ENCODE assay signal across 13 cellular contexts in genomic region chr5:75847561-75848021, GRCh38.
DNase-seq lines count a peak whose midpoint lies in the region; ATAC-seq and TF ChIP-seq lines count a peak whose summit lies in the region.
"Had no signal": no experiment of that assay in that cellular context is flagged by ENCODE, and none has a peak within 500 bp of the region (broad histone marks: within the 10 kb centered on the region; RNA-seq: fewer than 3 reads in every experiment).

No MANE protein-coding gene starts in this region.

- 50 to 69% (median 55%) methylated on average over 1 of the region's 1 CpG for WGBS in psoas muscle, 3 donors

- H3K27ac ChIP-seq in psoas muscle, result no peak overlapping the region
- H3K27ac ChIP-seq: HL-60 had no signal

- H3K4me1 ChIP-seq in psoas muscle (no peaks in the 10 kb centered on the region), mucosa of descending colon (ENCODE audit: low read depth) (no peaks in the 10 kb centered on the region)

- TF ChIP-seq CTCF in psoas muscle (IDR thresholded peaks at IDR 0.05) (no peak), mucosa of descending colon (IDR thresholded peaks at IDR 0.05) (no peak)

- no peaks in the 10 kb centered on the region for H3K9me3 Mint-ChIP-seq in dendritic cell treated with granulocyte-macrophage colony-stimulating factor and Interleukin-4, amounts not matched to agents 40 ng/mL and 50 ng/mL, for 4 days
- H3K9me3 Mint-ChIP-seq in activated CD4-positive, alpha-beta T cell treated with anti-CD3 and anti-CD28 coated beads, Interleukin-2, amount 10 ng/mL, durations not matched to agents 7 days and 5 days, result no peaks in the 10 kb centered on the region
- H3K9me3 Mint-ChIP-seq: activated T-cell treated with anti-CD3 and anti-CD28 coated beads, Interleukin-2, amount 50 U/mL, for 72 hours; neural crest cell had no signal

- no peaks in the 10 kb centered on the region for H3K36me3 Mint-ChIP-seq in dendritic cell treated with granulocyte-macrophage colony-stimulating factor and Interleukin-4, amounts not matched to agents 40 ng/mL and 50 ng/mL, for 4 days (ENCODE audit: low read depth)
- no peaks in the 10 kb centered on the region for H3K36me3 Mint-ChIP-seq in activated CD4-positive, alpha-beta T cell treated with anti-CD3 and anti-CD28 coated beads, Interleukin-2, amount 10 ng/mL, durations not matched to agents 7 days and 5 days (ENCODE audit: low read depth)

- no peaks in the 10 kb centered on the region for H3K27me3 ChIP-seq in psoas muscle (ENCODE audit: insufficient read depth in 3 of 3, low read length in 2 of 3)

- POLR2A ChIA-PET in activated CD4-positive, alpha-beta T cell treated with anti-CD3 and anti-CD28 coated beads, Interleukin-2, amount 10 ng/mL, durations not matched to agents 7 days and 5 days (lab: Charles Lee), result no interaction called here

- ATAC-seq in GM18907 (IDR thresholded peaks at IDR 0.05; ENCODE audit: unreplicated experiment), result peak; percentile 88
- ATAC-seq in HG02610 (IDR thresholded peaks at IDR 0.05; ENCODE audit: unreplicated experiment), result peak; percentile 88
- ATAC-seq in HG03460 (IDR thresholded peaks at IDR 0.05; ENCODE audit: unreplicated experiment), result peak; percentile 90
- no peak for ATAC-seq in psoas muscle
- no peak for ATAC-seq in mucosa of descending colon
- ATAC-seq: activated T-cell treated with anti-CD3 and anti-CD28 coated beads, Interleukin-2, amount 50 U/mL, for 72 hours had no signal

- H3K27me3 Mint-ChIP-seq in dendritic cell treated with granulocyte-macrophage colony-stimulating factor and Interleukin-4, amounts not matched to agents 40 ng/mL and 50 ng/mL, for 4 days, result peaks cover 5% of the 10 kb centered on the region
- peaks cover 22% of the 10 kb centered on the region for H3K27me3 Mint-ChIP-seq in activated CD4-positive, alpha-beta T cell treated with anti-CD3 and anti-CD28 coated beads, Interleukin-2, amount 10 ng/mL, durations not matched to agents 7 days and 5 days

- CTCF ChIA-PET in activated CD4-positive, alpha-beta T cell treated with anti-CD3 and anti-CD28 coated beads, Interleukin-2, amount 10 ng/mL, durations not matched to agents 7 days and 5 days (lab: Charles Lee), result no interaction called here

- no peak for DNase-seq in activated CD4-positive, alpha-beta T cell treated with anti-CD3 and anti-CD28 coated beads, Interleukin-2, amount 10 ng/mL, durations not matched to agents 7 days and 5 days
- DNase-seq in psoas muscle (no peak), mucosa of descending colon (no peak), COR-L47 (lab: John Stamatoyannopoulos, UW) (no peak)
- DNase-seq: activated T-cell treated with anti-CD3 and anti-CD28 coated beads, Interleukin-2, amount 50 U/mL, for 72 hours; DMS153; stimulated activated CD4-positive, alpha-beta T cell treated with anti-CD3 and anti-CD28 coated beads, Interleukin-4, amount 100 ng/mL, for 1 hour had no signal

- H3K27ac Mint-ChIP-seq in dendritic cell treated with granulocyte-macrophage colony-stimulating factor and Interleukin-4, amounts not matched to agents 40 ng/mL and 50 ng/mL, for 4 days, result peak overlapping the region; percentile 60
- no peak overlapping the region for H3K27ac Mint-ChIP-seq in activated CD4-positive, alpha-beta T cell treated with anti-CD3 and anti-CD28 coated beads, Interleukin-2, amount 10 ng/mL, durations not matched to agents 7 days and 5 days
- H3K27ac Mint-ChIP-seq: activated T-cell treated with anti-CD3 and anti-CD28 coated beads, Interleukin-2, amount 50 U/mL, for 72 hours had no signal

- intact Hi-C loops in dendritic cell treated with granulocyte-macrophage colony-stimulating factor and Interleukin-4, amounts not matched to agents 40 ng/mL and 50 ng/mL, for 4 days (cut with micrococcal nuclease), result no loop called here
- intact Hi-C loops in psoas muscle (cut with DNase I) (no loop called here), mucosa of descending colon (cut with DNase I, micrococcal nuclease) (no loop called here)

- H3K4me3 Mint-ChIP-seq in dendritic cell treated with granulocyte-macrophage colony-stimulating factor and Interleukin-4, amounts not matched to agents 40 ng/mL and 50 ng/mL, for 4 days, result no peak overlapping the region
- no peak overlapping the region for H3K4me3 Mint-ChIP-seq in activated CD4-positive, alpha-beta T cell treated with anti-CD3 and anti-CD28 coated beads, Interleukin-2, amount 10 ng/mL, durations not matched to agents 7 days and 5 days
- H3K4me3 Mint-ChIP-seq: activated T-cell treated with anti-CD3 and anti-CD28 coated beads, Interleukin-2, amount 50 U/mL, for 72 hours; neural crest cell had no signal

- H3K4me3 ChIP-seq in psoas muscle (no peak overlapping the region), mucosa of descending colon (no peak overlapping the region)

- no peaks in the 10 kb centered on the region for H3K36me3 ChIP-seq in psoas muscle (ENCODE audit: insufficient read depth in 1 of 2, low read depth in 1 of 2)
- H3K36me3 ChIP-seq in mucosa of descending colon (ENCODE audit: low read depth), result no peaks in the 10 kb centered on the region

- peaks cover 42% of the 10 kb centered on the region for H3K4me1 Mint-ChIP-seq in dendritic cell treated with granulocyte-macrophage colony-stimulating factor and Interleukin-4, amounts not matched to agents 40 ng/mL and 50 ng/mL, for 4 days (ENCODE audit: low read depth)
- no peaks in the 10 kb centered on the region for H3K4me1 Mint-ChIP-seq in activated CD4-positive, alpha-beta T cell treated with anti-CD3 and anti-CD28 coated beads, Interleukin-2, amount 10 ng/mL, durations not matched to agents 7 days and 5 days
- H3K4me1 Mint-ChIP-seq: neural crest cell had no signal

- H3K9me3 ChIP-seq in psoas muscle, result no peaks in the 10 kb centered on the region
- no peaks in the 10 kb centered on the region for H3K9me3 ChIP-seq in mucosa of descending colon

Comparison
In these comparisons a context has a peak if more than half of its experiments do, and no peak if none do; other contexts are left out.
1. ATAC-seq: peak in GM18907 (single experiment), HG02610 (single experiment) and HG03460 (single experiment); none in psoas muscle (0 of 4) and mucosa of descending colon (single experiment).